Comparison of ENCODE assay signal across 16 cellular contexts in genomic region chr4:38453253-38453881, GRCh38.
DNase-seq lines count a peak whose midpoint lies in the region; ATAC-seq, FAIRE-seq and TF ChIP-seq lines count a peak whose summit lies in the region.
"Had no signal": no experiment of that assay in that cellular context is flagged by ENCODE, and none has a peak within 500 bp of the region (broad histone marks: within the 10 kb centered on the region; RNA-seq: fewer than 3 reads in every experiment).

No MANE protein-coding gene starts in this region.

- no peak for DNase-seq in activated naive CD4-positive, alpha-beta T cell treated with anti-CD3 and anti-CD28 coated beads, Interleukin-2, amount 50 U/mL, for 72 hours (ENCODE audit: low spot score in 2 of 2)
- DNase-seq in activated naive CD4-positive, alpha-beta T cell treated with anti-CD3 and anti-CD28 coated beads, Interleukin-2, amount 50 U/mL, for 16 hours: no peak
- DNase-seq in GM12891 (ENCODE audit: insufficient read length, low spot score) (no peak), immature natural killer cell (no peak), T-cell (no peak)
- no peak for DNase-seq in stimulated activated effector memory CD8-positive, alpha-beta T cell treated with anti-CD3 and anti-CD28 coated beads, Interleukin-12 subunit alpha, Interleukin-12 subunit beta, amount 100 ng/mL, for 72 hours (ENCODE audit: low spot score in 2 of 2)
- DNase-seq: ACHN; Calu3; CD4-positive, CD25-positive, alpha-beta regulatory T cell; DMS 273 treated with DMSO at 0.1 percent for 48 hours; GM23248 had no signal

- peak; percentile 77 for FAIRE-seq in GM12891 (lab: Jason Lieb, UNC)
- FAIRE-seq: GM12892, H54 had no signal

- peak; percentile 26; the same call in 1 of the 2 replicates for TF ChIP-seq POLR2A in GM12891 (IDR thresholded peaks at IDR 0.05; ENCODE audit: low read depth, low read length)

- H3K36me3 Mint-ChIP-seq in activated naive CD4-positive, alpha-beta T cell treated with anti-CD3 and anti-CD28 coated beads, Interleukin-2, amount 50 U/mL, for 72 hours: peaks cover 13 to 22% of the 10 kb centered on the region in 2 donors
- H3K36me3 Mint-ChIP-seq in activated T-helper 17 cell treated with anti-CD3 and anti-CD28 coated beads, Interleukin-2, amount 50 U/mL, for 72 hours (ENCODE audit: low read depth): no peaks in the 10 kb centered on the region
- peaks cover 9% of the 10 kb centered on the region for H3K36me3 Mint-ChIP-seq in stimulated activated effector memory CD8-positive, alpha-beta T cell treated with anti-CD3 and anti-CD28 coated beads, Interleukin-12 subunit alpha, Interleukin-12 subunit beta, amount 100 ng/mL, for 72 hours
- H3K36me3 Mint-ChIP-seq in immature natural killer cell: no peaks in the 10 kb centered on the region
- peaks cover 3% of the 10 kb centered on the region for H3K36me3 Mint-ChIP-seq in T-cell

- peaks cover 0 to 17% of the 10 kb centered on the region in 2 donors for H3K9me3 Mint-ChIP-seq in activated naive CD4-positive, alpha-beta T cell treated with anti-CD3 and anti-CD28 coated beads, Interleukin-2, amount 50 U/mL, for 72 hours
- H3K9me3 Mint-ChIP-seq in activated T-helper 17 cell treated with anti-CD3 and anti-CD28 coated beads, Interleukin-2, amount 50 U/mL, for 72 hours: no peaks in the 10 kb centered on the region
- no peaks in the 10 kb centered on the region for H3K9me3 Mint-ChIP-seq in stimulated activated effector memory CD8-positive, alpha-beta T cell treated with anti-CD3 and anti-CD28 coated beads, Interleukin-12 subunit alpha, Interleukin-12 subunit beta, amount 100 ng/mL, for 72 hours
- H3K9me3 Mint-ChIP-seq in immature natural killer cell: peaks cover 0 to 2% (median 0%) of the 10 kb centered on the region in 6 donors
- H3K9me3 Mint-ChIP-seq in T-cell: peaks cover 0 to 3% (median 3%) of the 10 kb centered on the region in 3 donors

- peak overlapping the region in 1 of 2 donors; percentile 69 for H3K27ac Mint-ChIP-seq in activated naive CD4-positive, alpha-beta T cell treated with anti-CD3 and anti-CD28 coated beads, Interleukin-2, amount 50 U/mL, for 72 hours
- no peak overlapping the region for H3K27ac Mint-ChIP-seq in activated T-helper 17 cell treated with anti-CD3 and anti-CD28 coated beads, Interleukin-2, amount 50 U/mL, for 72 hours
- no peak overlapping the region for H3K27ac Mint-ChIP-seq in stimulated activated effector memory CD8-positive, alpha-beta T cell treated with anti-CD3 and anti-CD28 coated beads, Interleukin-12 subunit alpha, Interleukin-12 subunit beta, amount 100 ng/mL, for 72 hours
- H3K27ac Mint-ChIP-seq in immature natural killer cell (no peak overlapping the region), T-cell (no peak overlapping the region)

- peak overlapping the region; percentile 41 for H3K4me3 Mint-ChIP-seq in activated T-helper 17 cell treated with anti-CD3 and anti-CD28 coated beads, Interleukin-2, amount 50 U/mL, for 72 hours
- peak overlapping the region; percentile 34 for H3K4me3 Mint-ChIP-seq in stimulated activated effector memory CD8-positive, alpha-beta T cell treated with anti-CD3 and anti-CD28 coated beads, Interleukin-12 subunit alpha, Interleukin-12 subunit beta, amount 100 ng/mL, for 72 hours
- H3K4me3 Mint-ChIP-seq in immature natural killer cell (no peak overlapping the region), T-cell (no peak overlapping the region)
- H3K4me3 Mint-ChIP-seq: CD4-positive, CD25-positive, alpha-beta regulatory T cell; IgD-negative memory B cell had no signal

- peaks cover 8% of the 10 kb centered on the region for H3K27me3 Mint-ChIP-seq in activated T-helper 17 cell treated with anti-CD3 and anti-CD28 coated beads, Interleukin-2, amount 50 U/mL, for 72 hours
- H3K27me3 Mint-ChIP-seq in immature natural killer cell (ENCODE audit: low read depth in 3 of 3) (peaks cover 3 to 9% (median 9%) of the 10 kb centered on the region in 3 donors), T-cell (no peaks in the 10 kb centered on the region)

- ATAC-seq in activated naive CD4-positive, alpha-beta T cell treated with anti-CD3 and anti-CD28 coated beads, Interleukin-2, amount 50 U/mL, for 72 hours: peak; percentile 17 to 35
- peak; percentile 49 for ATAC-seq in activated T-helper 17 cell treated with anti-CD3 and anti-CD28 coated beads, Interleukin-2, amount 50 U/mL, for 72 hours (replicated peaks)
- no peak for ATAC-seq in stimulated activated effector memory CD8-positive, alpha-beta T cell treated with anti-CD3 and anti-CD28 coated beads, Interleukin-12 subunit alpha, Interleukin-12 subunit beta, amount 100 ng/mL, for 72 hours
- ATAC-seq in T-cell (replicated peaks in 1 of 4): no peak
- ATAC-seq: HCT116 had no signal

- CTCF ChIA-PET in T-cell (lab: Charles Lee): no interaction called here

- POLR2A ChIA-PET in T-cell (lab: Charles Lee): no interaction called here

- peaks cover 36% of the 10 kb centered on the region for H3K4me1 Mint-ChIP-seq in activated T-helper 17 cell treated with anti-CD3 and anti-CD28 coated beads, Interleukin-2, amount 50 U/mL, for 72 hours
- H3K4me1 Mint-ChIP-seq in stimulated activated effector memory CD8-positive, alpha-beta T cell treated with anti-CD3 and anti-CD28 coated beads, Interleukin-12 subunit alpha, Interleukin-12 subunit beta, amount 100 ng/mL, for 72 hours: peaks cover 53% of the 10 kb centered on the region
- H3K4me1 Mint-ChIP-seq in immature natural killer cell (no peaks in the 10 kb centered on the region), T-cell (peaks cover 32 to 36% (median 33%) of the 10 kb centered on the region in 3 donors)

TF ChIP-seq in GM12891, 5 proteins besides CTCF, POLR2A, EP300 and RAD21:
- TF ChIP-seq POLR2AphosphoS5 (IDR thresholded peaks at IDR 0.05; ENCODE audit: low read depth, low read length): no peak
- TF ChIP-seq POU2F2 (IDR thresholded peaks at IDR 0.05; ENCODE audit: low read depth, low read length): no peak
- TF ChIP-seq SPI1 (IDR thresholded peaks at IDR 0.05; ENCODE audit: low read depth, low read length): peak; percentile 78
- no peak for TF ChIP-seq PAX5 (IDR thresholded peaks at IDR 0.05; ENCODE audit: insufficient read depth, low read length, severe bottlenecking)
- TF ChIP-seq TAF1 (IDR thresholded peaks at IDR 0.05; ENCODE audit: low read depth, low read length): no peak

Comparison
In these comparisons a context has a peak if more than half of its experiments do, and no peak if none do; other contexts are left out.
1. ATAC-seq: peak in activated naive CD4-positive, alpha-beta T cell treated with anti-CD3 and anti-CD28 coated beads, Interleukin-2, amount 50 U/mL, for 72 hours (2 of 2) and activated T-helper 17 cell treated with anti-CD3 and anti-CD28 coated beads, Interleukin-2, amount 50 U/mL, for 72 hours (single experiment); none in stimulated activated effector memory CD8-positive, alpha-beta T cell treated with anti-CD3 and anti-CD28 coated beads, Interleukin-12 subunit alpha, Interleukin-12 subunit beta, amount 100 ng/mL, for 72 hours (single experiment) and T-cell (0 of 4).
2. H3K4me3 Mint-ChIP-seq: peak in activated T-helper 17 cell treated with anti-CD3 and anti-CD28 coated beads, Interleukin-2, amount 50 U/mL, for 72 hours (single experiment) and stimulated activated effector memory CD8-positive, alpha-beta T cell treated with anti-CD3 and anti-CD28 coated beads, Interleukin-12 subunit alpha, Interleukin-12 subunit beta, amount 100 ng/mL, for 72 hours (single experiment); none in immature natural killer cell (0 of 5) and T-cell (0 of 3).